ENCODE assay signal across 8 cellular contexts in genomic region chr10:22475857-22476600, GRCh38.
A peak's percentile ranks its signal among the peaks of the same experiment; 100 is the strongest.
DNase-seq lines count a peak whose midpoint lies in the region; ATAC-seq, FAIRE-seq and TF ChIP-seq lines count a peak whose summit lies in the region.

No MANE protein-coding gene starts in this region.

- H4K20me1 ChIP-seq in astrocyte (ENCODE audit: insufficient read depth, low read length) = no peaks in the 10 kb centered on the region

- H3K27ac Mint-ChIP-seq in astrocyte (ENCODE audit: unreplicated experiment) = peak overlapping the region; percentile 81

- peak overlapping the region; percentile 87 for H3K4me3 Mint-ChIP-seq in astrocyte (ENCODE audit: unreplicated experiment)

- intact Hi-C loops in left colon (cut with DNase I, micrococcal nuclease) = no loop called here

- H3K9ac ChIP-seq in astrocyte (ENCODE audit: low read length) = no peak overlapping the region

- H2AFZ ChIP-seq in astrocyte (ENCODE audit: low read depth, low read length) = peak overlapping the region; percentile 78

- H3K4me2 ChIP-seq in astrocyte (ENCODE audit: low read length) = peak overlapping the region; percentile 84

- TF ChIP-seq CTCF in astrocyte (IDR thresholded peaks at IDR 0.05; ENCODE audit: insufficient read depth, low read depth, low read length) = no peak

- no peak overlapping the region for H3K27ac ChIP-seq in astrocyte (ENCODE audit: low read depth, low read length)

- H3K4me1 Mint-ChIP-seq in astrocyte (ENCODE audit: low read depth, unreplicated experiment) = peaks cover 7% of the 10 kb centered on the region

- peak; percentile 47 for DNase-seq in AG20443 (ENCODE audit: low spot score)
- DNase-seq in astrocyte (ENCODE audit: low read depth) = no peak
- DNase-seq in left colon = peak in 1 of 2 donors; percentile 12
- peak; percentile 7 for DNase-seq in stimulated activated CD8-positive, alpha-beta memory T cell treated with anti-CD3 and anti-CD28 coated beads, Interleukin-15, amount 100 ng/mL, for 24 hours (ENCODE audit: low read depth)
- DNase-seq in NCI-H510A treated with DMSO at 0.1 percent for 48 hours (lab: John Stamatoyannopoulos, UW) = no peak

- peaks cover 77% of the 10 kb centered on the region for H3K27me3 Mint-ChIP-seq in astrocyte (ENCODE audit: low read depth, unreplicated experiment)

- no peaks in the 10 kb centered on the region for H3K36me3 ChIP-seq in astrocyte (ENCODE audit: insufficient read depth, low read length)

- ATAC-seq in HG03354 (IDR thresholded peaks at IDR 0.05; ENCODE audit: poor library complexity, severe bottlenecking, unreplicated experiment) = peak; percentile 46
- peak; percentile 15 for ATAC-seq in left colon
- ATAC-seq in HG02884 (IDR thresholded peaks at IDR 0.05; ENCODE audit: unreplicated experiment) = no peak
- no peak for ATAC-seq in GM18861 (IDR thresholded peaks at IDR 0.05; ENCODE audit: unreplicated experiment)

- H3K36me3 Mint-ChIP-seq in astrocyte (ENCODE audit: low read depth, unreplicated experiment) = no peaks in the 10 kb centered on the region

- peaks cover 66% of the 10 kb centered on the region for H3K27me3 ChIP-seq in astrocyte (ENCODE audit: insufficient read depth, low read length)

- H3K79me2 ChIP-seq in astrocyte (ENCODE audit: insufficient read depth, low read length) = no peaks in the 10 kb centered on the region

- no peaks in the 10 kb centered on the region for H3K9me3 ChIP-seq in astrocyte (ENCODE audit: insufficient read depth, low read depth, low read length)

- H3K9me3 Mint-ChIP-seq in astrocyte (ENCODE audit: unreplicated experiment) = peaks cover 4% of the 10 kb centered on the region

- peak overlapping the region; percentile 31 for H3K4me3 ChIP-seq in astrocyte (ENCODE audit: insufficient read depth, low read depth, low read length)

- FAIRE-seq in astrocyte (lab: Jason Lieb, UNC) = no peak

- peaks cover 11% of the 10 kb centered on the region for H3K4me1 ChIP-seq in astrocyte (ENCODE audit: insufficient read depth, low read length)

Comparison
In these comparisons a context has a peak if more than half of its experiments do, and no peak if none do; other contexts are left out.
1. DNase-seq: peak in AG20443 (single experiment) and stimulated activated CD8-positive, alpha-beta memory T cell treated with anti-CD3 and anti-CD28 coated beads, Interleukin-15, amount 100 ng/mL, for 24 hours (single experiment); none in astrocyte (single experiment) and NCI-H510A treated with DMSO at 0.1 percent for 48 hours (single experiment).
2. ATAC-seq: peak in HG03354 (single experiment) and left colon (single experiment); none in HG02884 (single experiment) and GM18861 (single experiment).